In the genomic region with DNA sequence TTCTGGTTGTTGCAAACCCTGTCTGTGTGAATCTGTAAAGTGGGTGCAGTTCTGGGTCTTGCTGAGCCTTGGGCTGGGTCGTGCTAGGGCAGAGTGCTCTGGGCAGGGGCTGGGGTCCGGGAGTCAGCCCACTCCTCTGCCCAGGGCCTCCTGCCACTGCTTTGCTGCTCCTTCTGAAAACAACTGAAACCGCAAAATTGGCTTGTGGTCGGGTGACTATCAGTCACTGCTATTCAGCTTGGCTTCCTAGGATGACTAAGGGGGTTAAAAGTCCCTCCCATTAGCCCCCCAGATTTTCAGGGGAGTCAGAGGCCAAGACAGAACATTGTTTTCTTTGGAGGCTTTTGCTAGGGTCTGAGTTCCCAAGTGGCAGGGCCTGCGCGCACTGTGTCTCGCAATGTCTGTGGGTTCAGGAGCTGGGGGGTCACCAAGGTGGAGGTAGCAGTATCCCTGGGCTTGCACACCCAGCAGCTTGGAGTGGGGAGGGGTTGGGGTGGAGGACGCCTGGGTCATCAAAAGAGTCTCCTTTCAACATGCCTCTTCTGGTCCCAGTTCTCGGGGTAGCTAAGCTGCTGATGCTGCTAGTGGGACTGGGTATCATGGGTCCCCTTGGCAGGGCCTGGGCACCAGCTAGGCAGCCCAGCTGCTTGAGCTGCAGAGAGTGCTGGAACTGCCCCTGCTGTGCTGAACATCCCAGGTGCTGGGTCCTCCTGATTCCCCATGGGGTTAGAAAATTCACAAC, we compare ENCODE assay signal across 8 cellular contexts. TPM values are rescaled to one million over a fixed set of nuclear protein-coding genes. Genes with fewer than 3 reads are reported as not detected.
DNase-seq lines count a peak whose midpoint lies in the region; ATAC-seq and TF ChIP-seq lines count a peak whose summit lies in the region.

No MANE protein-coding gene starts in this region.

- TF ChIP-seq CTCF in activated B cell treated with CpG ODN at 0.5 μM for 24 hours (IDR thresholded peaks at IDR 0.05) = no peak

- POLR2A ChIA-PET in activated B cell treated with CpG ODN at 0.5 μM for 24 hours (lab: Charles Lee) = interaction anchor here (1.2 to 3.0 kb wide), 4 partner anchors 13 to 22 kb away, joined by 3 to 17 read pairs (median 9); a partner anchor contains a TSS

- no peaks in the 10 kb centered on the region for H3K9me3 Mint-ChIP-seq in activated B cell treated with CpG ODN at 0.5 μM for 24 hours
- no peaks in the 10 kb centered on the region for H3K9me3 Mint-ChIP-seq in effector memory CD8-positive, alpha-beta T cell

- H3K27ac Mint-ChIP-seq in activated B cell treated with CpG ODN at 0.5 μM for 24 hours = peak overlapping the region; percentile 27
- peak overlapping the region; percentile 78 to 79 for H3K27ac Mint-ChIP-seq in effector memory CD8-positive, alpha-beta T cell

- H3K27me3 Mint-ChIP-seq in activated B cell treated with CpG ODN at 0.5 μM for 24 hours = peaks cover 13% of the 10 kb centered on the region
- no peaks in the 10 kb centered on the region for H3K27me3 Mint-ChIP-seq in effector memory CD8-positive, alpha-beta T cell

- H3K4me1 Mint-ChIP-seq in activated B cell treated with CpG ODN at 0.5 μM for 24 hours = peaks cover 72% of the 10 kb centered on the region
- peaks cover 72 to 74% of the 10 kb centered on the region in 2 donors for H3K4me1 Mint-ChIP-seq in effector memory CD8-positive, alpha-beta T cell (ENCODE audit: low read depth in 2 of 2)

- intact Hi-C loops in activated B cell treated with CpG ODN at 0.5 μM for 24 hours (cut with micrococcal nuclease) = loop anchor here (1.0 kb wide), 1 partner anchor 15 kb away; no protein-coding TSS in a partner anchor

- DNase-seq in activated T-cell treated with anti-CD3 and anti-CD28 coated beads for 24 hours (ENCODE audit: low read depth) (peak; percentile 71), activated B cell treated with CpG ODN at 0.5 μM for 24 hours (no peak), foreskin melanocyte (no peak), retina (no peak)
- DNase-seq in activated T-cell treated with anti-CD3 and anti-CD28 coated beads, Interleukin-2, amount 50 U/mL, for 1 hour = no peak
- DNase-seq in effector memory CD8-positive, alpha-beta T cell = no peak
- DNase-seq in stimulated activated naive CD8-positive, alpha-beta T cell treated with anti-CD3 and anti-CD28 coated beads, Interleukin-15, Interleukin-2, amounts not matched to agents 100 U/mL and 50 U/mL, for 24 hours = peak; percentile 86

- no peak overlapping the region for H3K4me3 Mint-ChIP-seq in activated B cell treated with CpG ODN at 0.5 μM for 24 hours
- H3K4me3 Mint-ChIP-seq in effector memory CD8-positive, alpha-beta T cell = peak overlapping the region; percentile 67 to 78

- ATAC-seq in activated B cell treated with CpG ODN at 0.5 μM for 24 hours (ENCODE audit: low read depth) = peak; percentile 15
- peak; percentile 12 for ATAC-seq in effector memory CD8-positive, alpha-beta T cell (replicated peaks)
- peak; percentile 33 for ATAC-seq in stimulated activated naive CD8-positive, alpha-beta T cell treated with anti-CD3 and anti-CD28 coated beads, Interleukin-15, Interleukin-2, amounts not matched to agents 100 U/mL and 50 U/mL, for 24 hours
- no peak for ATAC-seq in GM19452 (IDR thresholded peaks at IDR 0.05; ENCODE audit: unreplicated experiment)

- H3K36me3 Mint-ChIP-seq in activated B cell treated with CpG ODN at 0.5 μM for 24 hours (ENCODE audit: low read depth) = no peaks in the 10 kb centered on the region
- peaks cover 12% of the 10 kb centered on the region for H3K36me3 Mint-ChIP-seq in effector memory CD8-positive, alpha-beta T cell (ENCODE audit: insufficient read depth)

- CTCF ChIA-PET in activated B cell treated with CpG ODN at 0.5 μM for 24 hours (lab: Charles Lee) = interaction anchor here (0.7 to 2.5 kb wide), 6 partner anchors 11 to 54 kb away, joined by 3 to 12 read pairs (median 6); a partner anchor contains a TSS

RNA-seq across cellular contexts. Expression of a gene that starts 13.5 kb away (rescaled TPM):
- total RNA-seq in activated B cell treated with CpG ODN at 0.5 μM for 24 hours = 3.6 and 3.8 TPM in 2 replicates

RNA-seq across cellular contexts. Expression of a gene that starts 25.6 kb away (rescaled TPM):
- total RNA-seq in activated B cell treated with CpG ODN at 0.5 μM for 24 hours = 3.6 and 4.1 TPM in 2 replicates

Comparison
In these comparisons a context has a peak if more than half of its experiments do, and no peak if none do; other contexts are left out.
1. DNase-seq: peak in activated T-cell treated with anti-CD3 and anti-CD28 coated beads for 24 hours (single experiment) and stimulated activated naive CD8-positive, alpha-beta T cell treated with anti-CD3 and anti-CD28 coated beads, Interleukin-15, Interleukin-2, amounts not matched to agents 100 U/mL and 50 U/mL, for 24 hours (single experiment); none in activated T-cell treated with anti-CD3 and anti-CD28 coated beads, Interleukin-2, amount 50 U/mL, for 1 hour (single experiment), activated B cell treated with CpG ODN at 0.5 μM for 24 hours (single experiment), effector memory CD8-positive, alpha-beta T cell (0 of 3), foreskin melanocyte (single experiment) and retina (single experiment).